In genomic region chr21:36799869-36800268, GRCh38 we compare ENCODE assay signal across 25 cellular contexts.
"Had no signal": no experiment of that assay in that cellular context is flagged by ENCODE, and none has a peak within 500 bp of the region (broad histone marks: within the 10 kb centered on the region; RNA-seq: fewer than 3 reads in every experiment).

No MANE protein-coding gene starts in this region.

- H3K79me2 ChIP-seq: hepatocyte had no signal

- DNase-seq: activated B cell treated with CpG ODN at 0.5 μM for 24 hours; activated CD4-positive, alpha-beta T cell treated with anti-CD3 and anti-CD28 coated beads, Interleukin-2, amount 50 U/mL, for 1 hour; activated CD8-positive, alpha-beta T cell treated with anti-CD3 and anti-CD28 coated beads for 36 hours; activated T-cell treated with anti-CD3 and anti-CD28 coated beads, Interleukin-2, amount 50 U/mL, for 4 hours; anterior cingulate cortex; dorsolateral prefrontal cortex; effector memory CD4-positive, alpha-beta T cell; islet precursor cell; left ventricle myocardium inferior; mammary epithelial cell; naive B cell; nephron progenitor cell; sigmoid colon; small intestine; stimulated activated CD4-positive, alpha-beta T cell treated with anti-CD3 and anti-CD28 coated beads, Interleukin-4, amount 100 ng/mL, for 24 hours; stimulated activated naive CD8-positive, alpha-beta T cell treated with anti-CD3 and anti-CD28 coated beads, Interleukin-15, amount 100 ng/mL, for 72 hours; substantia nigra; upper lobe of left lung had no signal

- H3K27ac ChIP-seq: dorsolateral prefrontal cortex, gastroesophageal sphincter, hepatocyte, left ventricle myocardium inferior, neutrophil, sigmoid colon, upper lobe of left lung, vagina had no signal

- H3K4me1 ChIP-seq: gastroesophageal sphincter, sigmoid colon, upper lobe of left lung, vagina had no signal

- H3K4me3 ChIP-seq: dorsolateral prefrontal cortex, gastroesophageal sphincter, hepatocyte, left ventricle myocardium inferior, sigmoid colon, upper lobe of left lung, vagina had no signal

- ATAC-seq: activated CD8-positive, alpha-beta T cell treated with anti-CD3 and anti-CD28 coated beads for 36 hours; activated naive CD4-positive, alpha-beta T cell treated with anti-CD3 and anti-CD28 coated beads, Interleukin-2, amount 50 U/mL, for 72 hours; activated T-cell treated with anti-CD3 and anti-CD28 coated beads, Interleukin-2, amount 50 U/mL, for 4 hours; activated T-helper 17 cell treated with anti-CD3 and anti-CD28 coated beads, Interleukin-2, amount 50 U/mL, for 72 hours; gastroesophageal sphincter; stimulated activated effector memory CD8-positive, alpha-beta T cell treated with anti-CD3 and anti-CD28 coated beads, Interleukin-12 subunit alpha, Interleukin-12 subunit beta, amount 100 ng/mL, for 72 hours; stimulated activated naive CD8-positive, alpha-beta T cell treated with anti-CD3 and anti-CD28 coated beads, Interleukin-15, amount 100 ng/mL, for 72 hours had no signal

- H3K9me3 ChIP-seq: neutrophil had no signal

- H3K36me3 ChIP-seq: left ventricle myocardium inferior, neutrophil, sigmoid colon, upper lobe of left lung, vagina had no signal

- H3K27me3 ChIP-seq: dorsolateral prefrontal cortex, gastroesophageal sphincter, hepatocyte, neutrophil, sigmoid colon, upper lobe of left lung, vagina had no signal

- H3K4me2 ChIP-seq: hepatocyte had no signal

- H2AFZ ChIP-seq: hepatocyte had no signal
